ENCODE assay signal across 1 cellular context in the genomic region with DNA sequence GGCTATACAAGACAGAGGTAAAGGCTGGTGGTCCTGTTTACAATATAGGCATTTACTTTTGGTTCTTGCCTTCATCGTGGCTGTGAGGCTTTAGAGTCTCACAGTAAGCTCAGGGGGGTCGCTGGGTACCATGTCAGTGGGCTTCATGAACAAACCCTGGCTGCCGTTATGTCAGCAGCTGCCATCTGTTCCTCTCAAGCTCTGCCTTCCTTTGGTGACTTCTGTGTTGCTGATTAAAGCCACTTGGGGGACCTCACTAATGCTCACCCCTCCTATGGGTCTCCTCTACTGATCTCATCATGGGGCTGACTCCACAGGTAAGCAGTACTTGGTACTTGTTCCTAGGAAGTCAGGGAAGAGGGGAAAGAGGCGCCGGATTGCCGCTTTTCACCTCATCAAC.
TF ChIP-seq lines count a peak whose summit lies in the region.

No MANE protein-coding gene starts in this region.

TF ChIP-seq in HepG2, 621 proteins besides CTCF, POLR2A, EP300 and RAD21 (continued from another document and continues in another):
- TF ChIP-seq HNF1B (CRISPR knock-in tag; IDR thresholded peaks at IDR 0.05), result no peak
- TF ChIP-seq ASH2L (IDR thresholded peaks at IDR 0.05; ENCODE audit: insufficient read length, low read depth, low read length), result no peak
- no peak for TF ChIP-seq PHF5A (CRISPR knock-in tag; IDR thresholded peaks at IDR 0.05; ENCODE audit: low read depth, unreplicated experiment)
- TF ChIP-seq, protein P1, sequence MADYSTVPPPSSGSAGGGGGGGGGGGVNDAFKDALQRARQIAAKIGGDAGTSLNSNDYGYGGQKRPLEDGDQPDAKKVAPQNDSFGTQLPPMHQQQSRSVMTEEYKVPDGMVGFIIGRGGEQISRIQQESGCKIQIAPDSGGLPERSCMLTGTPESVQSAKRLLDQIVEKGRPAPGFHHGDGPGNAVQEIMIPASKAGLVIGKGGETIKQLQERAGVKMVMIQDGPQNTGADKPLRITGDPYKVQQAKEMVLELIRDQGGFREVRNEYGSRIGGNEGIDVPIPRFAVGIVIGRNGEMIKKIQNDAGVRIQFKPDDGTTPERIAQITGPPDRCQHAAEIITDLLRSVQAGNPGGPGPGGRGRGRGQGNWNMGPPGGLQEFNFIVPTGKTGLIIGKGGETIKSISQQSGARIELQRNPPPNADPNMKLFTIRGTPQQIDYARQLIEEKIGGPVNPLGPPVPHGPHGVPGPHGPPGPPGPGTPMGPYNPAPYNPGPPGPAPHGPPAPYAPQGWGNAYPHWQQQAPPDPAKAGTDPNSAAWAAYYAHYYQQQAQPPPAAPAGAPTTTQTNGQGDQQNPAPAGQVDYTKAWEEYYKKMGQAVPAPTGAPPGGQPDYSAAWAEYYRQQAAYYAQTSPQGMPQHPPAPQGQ (CRISPR knock-in tag; IDR thresholded peaks at IDR 0.05; ENCODE audit: borderline replicate concordance), result no peak; the same call in 1 of the 2 replicates
- no peak for TF ChIP-seq XRCC5 (optimal IDR thresholded peaks at IDR 0.05; ENCODE audit: low read length)
- TF ChIP-seq AHDC1 (CRISPR knock-in tag; IDR thresholded peaks at IDR 0.05; ENCODE audit: borderline replicate concordance), result no peak
- no peak for TF ChIP-seq ZNF335 (CRISPR knock-in tag; IDR thresholded peaks at IDR 0.05)
- TF ChIP-seq ZNF343 (CRISPR knock-in tag; IDR thresholded peaks at IDR 0.05), result no peak
- no peak for TF ChIP-seq ZFP90 (CRISPR knock-in tag; IDR thresholded peaks at IDR 0.05; ENCODE audit: borderline replicate concordance)
- TF ChIP-seq CBX5 (CRISPR knock-in tag; IDR thresholded peaks at IDR 0.05; ENCODE audit: borderline replicate concordance), result 0 out of 2 replicates have a peak, but pooled peaks have one; percentile 23
- no peak for TF ChIP-seq SP2 (CRISPR knock-in tag; IDR thresholded peaks at IDR 0.05)
- TF ChIP-seq NCOA2 (CRISPR knock-in tag; IDR thresholded peaks at IDR 0.05), result no peak
- TF ChIP-seq ZBTB21 (CRISPR knock-in tag; IDR thresholded peaks at IDR 0.05), result peak; percentile 5; the same call in 1 of the 2 replicates
- TF ChIP-seq, protein P2, sequence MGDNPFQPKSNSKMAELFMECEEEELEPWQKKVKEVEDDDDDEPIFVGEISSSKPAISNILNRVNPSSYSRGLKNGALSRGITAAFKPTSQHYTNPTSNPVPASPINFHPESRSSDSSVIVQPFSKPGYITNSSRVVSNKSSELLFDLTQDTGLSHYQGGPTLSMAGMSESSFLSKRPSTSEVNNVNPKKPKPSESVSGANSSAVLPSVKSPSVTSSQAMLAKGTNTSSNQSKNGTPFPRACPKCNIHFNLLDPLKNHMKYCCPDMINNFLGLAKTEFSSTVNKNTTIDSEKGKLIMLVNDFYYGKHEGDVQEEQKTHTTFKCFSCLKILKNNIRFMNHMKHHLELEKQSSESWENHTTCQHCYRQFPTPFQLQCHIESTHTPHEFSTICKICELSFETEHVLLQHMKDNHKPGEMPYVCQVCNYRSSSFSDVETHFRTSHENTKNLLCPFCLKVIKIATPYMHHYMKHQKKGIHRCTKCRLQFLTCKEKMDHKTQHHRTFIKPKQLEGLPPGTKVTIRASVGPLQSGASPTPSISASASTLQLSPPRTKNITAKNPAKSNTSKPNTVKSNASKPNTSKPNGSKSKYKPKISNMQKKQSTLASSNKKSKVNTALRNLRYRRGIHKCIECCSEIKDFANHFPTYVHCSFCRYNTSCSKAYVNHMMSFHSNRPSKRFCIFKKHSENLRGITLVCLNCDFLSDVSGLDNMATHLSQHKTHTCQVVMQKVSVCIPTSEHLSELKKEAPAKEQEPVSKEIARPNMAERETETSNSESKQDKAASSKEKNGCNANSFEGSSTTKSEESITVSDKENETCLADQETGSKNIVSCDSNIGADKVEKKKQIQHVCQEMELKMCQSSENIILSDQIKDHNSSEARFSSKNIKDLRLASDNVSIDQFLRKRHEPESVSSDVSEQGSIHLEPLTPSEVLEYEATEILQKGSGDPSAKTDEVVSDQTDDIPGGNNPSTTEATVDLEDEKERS (CRISPR knock-in tag; IDR thresholded peaks at IDR 0.05), result no peak
- no peak for TF ChIP-seq CC2D1A (CRISPR knock-in tag; IDR thresholded peaks at IDR 0.05)
- no peak for TF ChIP-seq ZNF224 (CRISPR knock-in tag; IDR thresholded peaks at IDR 0.05)
- TF ChIP-seq, protein P3, sequence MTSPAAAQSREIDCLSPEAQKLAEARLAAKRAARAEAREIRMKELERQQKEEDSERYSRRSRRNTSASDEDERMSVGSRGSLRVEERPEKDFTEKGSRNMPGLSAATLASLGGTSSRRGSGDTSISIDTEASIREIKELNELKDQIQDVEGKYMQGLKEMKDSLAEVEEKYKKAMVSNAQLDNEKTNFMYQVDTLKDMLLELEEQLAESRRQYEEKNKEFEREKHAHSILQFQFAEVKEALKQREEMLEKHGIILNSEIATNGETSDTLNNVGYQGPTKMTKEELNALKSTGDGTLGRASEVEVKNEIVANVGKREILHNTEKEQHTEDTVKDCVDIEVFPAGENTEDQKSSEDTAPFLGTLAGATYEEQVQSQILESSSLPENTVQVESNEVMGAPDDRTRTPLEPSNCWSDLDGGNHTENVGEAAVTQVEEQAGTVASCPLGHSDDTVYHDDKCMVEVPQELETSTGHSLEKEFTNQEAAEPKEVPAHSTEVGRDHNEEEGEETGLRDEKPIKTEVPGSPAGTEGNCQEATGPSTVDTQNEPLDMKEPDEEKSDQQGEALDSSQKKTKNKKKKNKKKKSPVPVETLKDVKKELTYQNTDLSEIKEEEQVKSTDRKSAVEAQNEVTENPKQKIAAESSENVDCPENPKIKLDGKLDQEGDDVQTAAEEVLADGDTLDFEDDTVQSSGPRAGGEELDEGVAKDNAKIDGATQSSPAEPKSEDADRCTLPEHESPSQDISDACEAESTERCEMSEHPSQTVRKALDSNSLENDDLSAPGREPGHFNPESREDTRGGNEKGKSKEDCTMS (CRISPR knock-in tag; conservative IDR thresholded peaks at IDR 0.05), result 0 out of 2 replicates have a peak, but pooled peaks have one; percentile 39
- TF ChIP-seq, protein P4, sequence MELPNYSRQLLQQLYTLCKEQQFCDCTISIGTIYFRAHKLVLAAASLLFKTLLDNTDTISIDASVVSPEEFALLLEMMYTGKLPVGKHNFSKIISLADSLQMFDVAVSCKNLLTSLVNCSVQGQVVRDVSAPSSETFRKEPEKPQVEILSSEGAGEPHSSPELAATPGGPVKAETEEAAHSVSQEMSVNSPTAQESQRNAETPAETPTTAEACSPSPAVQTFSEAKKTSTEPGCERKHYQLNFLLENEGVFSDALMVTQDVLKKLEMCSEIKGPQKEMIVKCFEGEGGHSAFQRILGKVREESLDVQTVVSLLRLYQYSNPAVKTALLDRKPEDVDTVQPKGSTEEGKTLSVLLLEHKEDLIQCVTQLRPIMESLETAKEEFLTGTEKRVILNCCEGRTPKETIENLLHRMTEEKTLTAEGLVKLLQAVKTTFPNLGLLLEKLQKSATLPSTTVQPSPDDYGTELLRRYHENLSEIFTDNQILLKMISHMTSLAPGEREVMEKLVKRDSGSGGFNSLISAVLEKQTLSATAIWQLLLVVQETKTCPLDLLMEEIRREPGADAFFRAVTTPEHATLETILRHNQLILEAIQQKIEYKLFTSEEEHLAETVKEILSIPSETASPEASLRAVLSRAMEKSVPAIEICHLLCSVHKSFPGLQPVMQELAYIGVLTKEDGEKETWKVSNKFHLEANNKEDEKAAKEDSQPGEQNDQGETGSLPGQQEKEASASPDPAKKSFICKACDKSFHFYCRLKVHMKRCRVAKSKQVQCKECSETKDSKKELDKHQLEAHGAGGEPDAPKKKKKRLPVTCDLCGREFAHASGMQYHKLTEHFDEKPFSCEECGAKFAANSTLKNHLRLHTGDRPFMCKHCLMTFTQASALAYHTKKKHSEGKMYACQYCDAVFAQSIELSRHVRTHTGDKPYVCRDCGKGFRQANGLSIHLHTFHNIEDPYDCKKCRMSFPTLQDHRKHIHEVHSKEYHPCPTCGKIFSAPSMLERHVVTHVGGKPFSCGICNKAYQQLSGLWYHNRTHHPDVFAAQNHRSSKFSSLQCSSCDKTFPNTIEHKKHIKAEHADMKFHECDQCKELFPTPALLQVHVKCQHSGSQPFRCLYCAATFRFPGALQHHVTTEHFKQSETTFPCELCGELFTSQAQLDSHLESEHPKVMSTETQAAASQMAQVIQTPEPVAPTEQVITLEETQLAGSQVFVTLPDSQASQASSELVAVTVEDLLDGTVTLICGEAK (IDR thresholded peaks at IDR 0.05), result no peak
- TF ChIP-seq, protein P4 (CRISPR knock-in tag; IDR thresholded peaks at IDR 0.05), result no peak
- TF ChIP-seq GLI4 (CRISPR knock-in tag; IDR thresholded peaks at IDR 0.05; ENCODE audit: borderline replicate concordance), result no peak
- TF ChIP-seq ZFAT (CRISPR knock-in tag; conservative IDR thresholded peaks at IDR 0.05), result no peak
